In genomic region chr2:113791697-113792590, GRCh38 we compare ENCODE assay signal across 8 cellular contexts. TPM values are rescaled to one million over a fixed set of nuclear protein-coding genes. Genes with fewer than 3 reads are reported as not detected.
DNase-seq lines count a peak whose midpoint lies in the region; ATAC-seq and TF ChIP-seq lines count a peak whose summit lies in the region.

No MANE protein-coding gene starts in this region.

- peak overlapping the region; percentile 23 for H3K27ac Mint-ChIP-seq in stimulated activated effector memory CD8-positive, alpha-beta T cell treated with anti-CD3 and anti-CD28 coated beads, Interleukin-12 subunit alpha, Interleukin-12 subunit beta, amount 100 ng/mL, for 72 hours
- H3K27ac Mint-ChIP-seq in mesothelial cell of epicardium: no peak overlapping the region

- TF ChIP-seq CTCF in mesothelial cell of epicardium (IDR thresholded peaks at IDR 0.05; ENCODE audit: unreplicated experiment): no peak

- peaks cover 8% of the 10 kb centered on the region for H3K27me3 Mint-ChIP-seq in activated T-cell treated with anti-CD3 and anti-CD28 coated beads, Interleukin-2, amount 50 U/mL, for 4 hours (ENCODE audit: low read depth)
- H3K27me3 Mint-ChIP-seq in mesothelial cell of epicardium (ENCODE audit: low read depth): no peaks in the 10 kb centered on the region

- peaks cover 1% of the 10 kb centered on the region for H3K36me3 Mint-ChIP-seq in activated T-cell treated with anti-CD3 and anti-CD28 coated beads, Interleukin-2, amount 50 U/mL, for 4 hours (ENCODE audit: insufficient read depth)
- no peaks in the 10 kb centered on the region for H3K36me3 Mint-ChIP-seq in stimulated activated effector memory CD8-positive, alpha-beta T cell treated with anti-CD3 and anti-CD28 coated beads, Interleukin-12 subunit alpha, Interleukin-12 subunit beta, amount 100 ng/mL, for 72 hours
- H3K36me3 Mint-ChIP-seq in mesothelial cell of epicardium: no peaks in the 10 kb centered on the region

- ATAC-seq in HG03025 (IDR thresholded peaks at IDR 0.05; ENCODE audit: low FRiP score, unreplicated experiment): peak; percentile 96
- ATAC-seq in activated T-cell treated with anti-CD3 and anti-CD28 coated beads, Interleukin-2, amount 50 U/mL, for 4 hours: peak; percentile 90 to 91
- ATAC-seq in stimulated activated effector memory CD8-positive, alpha-beta T cell treated with anti-CD3 and anti-CD28 coated beads, Interleukin-12 subunit alpha, Interleukin-12 subunit beta, amount 100 ng/mL, for 72 hours: peak; percentile 91

- no peaks in the 10 kb centered on the region for H3K9me3 Mint-ChIP-seq in activated T-cell treated with anti-CD3 and anti-CD28 coated beads, Interleukin-2, amount 50 U/mL, for 4 hours
- no peaks in the 10 kb centered on the region for H3K9me3 Mint-ChIP-seq in stimulated activated effector memory CD8-positive, alpha-beta T cell treated with anti-CD3 and anti-CD28 coated beads, Interleukin-12 subunit alpha, Interleukin-12 subunit beta, amount 100 ng/mL, for 72 hours
- no peaks in the 10 kb centered on the region for H3K9me3 Mint-ChIP-seq in mesothelial cell of epicardium

- peak overlapping the region; percentile 6 for H3K4me3 Mint-ChIP-seq in activated T-cell treated with anti-CD3 and anti-CD28 coated beads, Interleukin-2, amount 50 U/mL, for 4 hours
- H3K4me3 Mint-ChIP-seq in stimulated activated effector memory CD8-positive, alpha-beta T cell treated with anti-CD3 and anti-CD28 coated beads, Interleukin-12 subunit alpha, Interleukin-12 subunit beta, amount 100 ng/mL, for 72 hours: peak overlapping the region; percentile 19
- H3K4me3 Mint-ChIP-seq in mesothelial cell of epicardium: no peak overlapping the region

- peak; percentile 1 for DNase-seq in activated T-cell treated with anti-CD3 and anti-CD28 coated beads for 24 hours (ENCODE audit: low read depth)
- DNase-seq in activated T-cell treated with anti-CD3 and anti-CD28 coated beads for 4 hours: no peak
- DNase-seq in activated T-cell treated with anti-CD3 and anti-CD28 coated beads, Interleukin-2, amount 50 U/mL, for 4 hours: no peak
- peak in 1 of 2 donors; percentile 52 for DNase-seq in stimulated activated effector memory CD8-positive, alpha-beta T cell treated with anti-CD3 and anti-CD28 coated beads, Interleukin-12 subunit alpha, Interleukin-12 subunit beta, amount 100 ng/mL, for 72 hours (ENCODE audit: low spot score in 2 of 2)
- DNase-seq in mesothelial cell of epicardium (ENCODE audit: low spot score in 2 of 2, unreplicated experiment in 2 of 2): no peak
- DNase-seq in GOT3 (lab: John Stamatoyannopoulos, UW): no peak
- DNase-seq in mucosa of gallbladder (ENCODE audit: low spot score): no peak

- peaks cover 14% of the 10 kb centered on the region for H3K4me1 Mint-ChIP-seq in activated T-cell treated with anti-CD3 and anti-CD28 coated beads, Interleukin-2, amount 50 U/mL, for 4 hours (ENCODE audit: low read depth)
- peaks cover 28% of the 10 kb centered on the region for H3K4me1 Mint-ChIP-seq in stimulated activated effector memory CD8-positive, alpha-beta T cell treated with anti-CD3 and anti-CD28 coated beads, Interleukin-12 subunit alpha, Interleukin-12 subunit beta, amount 100 ng/mL, for 72 hours
- peaks cover 13% of the 10 kb centered on the region for H3K4me1 Mint-ChIP-seq in mesothelial cell of epicardium

RNA-seq across cellular contexts. Expression of gene SLC35F5, which starts 35.5 kb away (rescaled TPM):
- 10 to 100 TPM; 14.4 to 18.6 (median 15.6) TPM for total RNA-seq in activated T-cell treated with anti-CD3 and anti-CD28 coated beads, Interleukin-2, amount 50 U/mL, for 4 hours
- total RNA-seq in mesothelial cell of epicardium: 57.5 to 64.4 TPM (median 58.9 TPM) in 3 replicates
- total RNA-seq in mucosa of gallbladder: 82.6 TPM
